In genomic region chr10:62640386-62640785, GRCh38 we compare ENCODE assay signal across 16 cellular contexts.
DNase-seq lines count a peak whose midpoint lies in the region; ATAC-seq and TF ChIP-seq lines count a peak whose summit lies in the region.
"Had no signal": no experiment of that assay in that cellular context is flagged by ENCODE, and none has a peak within 500 bp of the region (broad histone marks: within the 10 kb centered on the region; RNA-seq: fewer than 3 reads in every experiment).

No MANE protein-coding gene starts in this region.

- CTCF ChIA-PET in A673 (lab: Charles Lee) = no interaction called here

- no peak overlapping the region for H3K4me3 Mint-ChIP-seq in type B pancreatic cell
- H3K4me3 Mint-ChIP-seq: natural killer cell treated with Interleukin-12 subunit alpha and Interleukin-12 subunit beta and Interleukin-15 and Interleukin-18, amount 100 ng/mL, for 72 hours; stimulated activated naive CD8-positive, alpha-beta T cell treated with anti-CD3 and anti-CD28 coated beads, Interleukin-15, Interleukin-2, amounts not matched to agents 100 ng/mL and 50 ng/mL, for 24 hours had no signal

- intact Hi-C loops in A673 (cut with micrococcal nuclease; ENCODE audit: unreplicated experiment) = no loop called here

- H3K27me3 ChIP-seq in A673 (replicated peaks; ENCODE audit: insufficient read depth, low read depth, low read length, poor library complexity) (no peaks in the 10 kb centered on the region), RWPE2 (ENCODE audit: insufficient read depth, poor library complexity, severe bottlenecking) (no peaks in the 10 kb centered on the region), foreskin keratinocyte (no peaks in the 10 kb centered on the region)
- H3K27me3 ChIP-seq: Peyer's patch had no signal

- H3K4me1 Mint-ChIP-seq in type B pancreatic cell (ENCODE audit: unreplicated experiment) = no peaks in the 10 kb centered on the region

- peak; percentile 59 for DNase-seq in A673 (ENCODE audit: low spot score)
- DNase-seq in EH (ENCODE audit: low read depth) = peak; percentile 75
- no peak for DNase-seq in RWPE2 (ENCODE audit: low spot score)
- DNase-seq in foreskin keratinocyte = peak in 1 of 2 donors; percentile 9
- DNase-seq in NCI-H1436 treated with DMSO at 0.1 percent for 48 hours (lab: John Stamatoyannopoulos, UW) = no peak
- DNase-seq in type B pancreatic cell (ENCODE audit: extremely low spot score, unreplicated experiment) = no peak
- DNase-seq: activated effector memory CD4-positive, alpha-beta T cell treated with Interleukin-2 at 50 U/mL for 16 hours; NCI-H2029; NCI-H526; Peyer's patch; SW 1271 had no signal

- POLR2A ChIA-PET in A673 (lab: Charles Lee; ENCODE audit: low non-redundant PET) = no interaction called here

- TF ChIP-seq CTCF in A673 (conservative IDR thresholded peaks at IDR 0.05; ENCODE audit: low read depth, low read length) (no peak), RWPE2 (IDR thresholded peaks at IDR 0.05; ENCODE audit: poor library complexity, severe bottlenecking) (no peak), foreskin keratinocyte (conservative IDR thresholded peaks at IDR 0.05) (no peak), type B pancreatic cell (conservative IDR thresholded peaks at IDR 0.05) (no peak)

- H3K36me3 ChIP-seq in A673 (ENCODE audit: insufficient read depth, low read length, poor library complexity, severe bottlenecking) (no peaks in the 10 kb centered on the region), RWPE2 (ENCODE audit: low read depth) (no peaks in the 10 kb centered on the region)
- H3K36me3 ChIP-seq: Peyer's patch had no signal

- H3K4me3 ChIP-seq in A673 (ENCODE audit: low read depth, low read length, poor library complexity, severe bottlenecking) = no peak overlapping the region
- no peak overlapping the region for H3K4me3 ChIP-seq in RWPE2 (ENCODE audit: severe bottlenecking)
- H3K4me3 ChIP-seq: Peyer's patch had no signal

- no TSS peak for BruUV-seq in A673 (replicated peaks; lab: Mats Ljungman, UMichigan)

- no peaks in the 10 kb centered on the region for H3K36me3 Mint-ChIP-seq in type B pancreatic cell
- H3K36me3 Mint-ChIP-seq: natural killer cell treated with Interleukin-12 subunit alpha and Interleukin-12 subunit beta and Interleukin-15 and Interleukin-18, amount 100 ng/mL, for 72 hours had no signal

- H3K27ac ChIP-seq in A673 (ENCODE audit: low read depth, low read length, poor library complexity, severe bottlenecking) (no peak overlapping the region), RWPE2 (ENCODE audit: poor library complexity, severe bottlenecking) (no peak overlapping the region), foreskin keratinocyte (no peak overlapping the region)
- H3K27ac ChIP-seq: Peyer's patch had no signal

- no peaks in the 10 kb centered on the region for H3K9me3 Mint-ChIP-seq in type B pancreatic cell
- H3K9me3 Mint-ChIP-seq: natural killer cell treated with Interleukin-12 subunit alpha and Interleukin-12 subunit beta and Interleukin-15 and Interleukin-18, amount 100 ng/mL, for 72 hours; stimulated activated naive CD8-positive, alpha-beta T cell treated with anti-CD3 and anti-CD28 coated beads, Interleukin-15, Interleukin-2, amounts not matched to agents 100 ng/mL and 50 ng/mL, for 24 hours had no signal

- H3K9me3 ChIP-seq in A673 (ENCODE audit: low read depth, low read length, poor library complexity, severe bottlenecking) = no peaks in the 10 kb centered on the region
- H3K9me3 ChIP-seq in RWPE2 (ENCODE audit: severe bottlenecking) = no peaks in the 10 kb centered on the region
- H3K9me3 ChIP-seq: Peyer's patch had no signal

- H3K4me1 ChIP-seq in A673 (ENCODE audit: insufficient read depth, low read length, poor library complexity, severe bottlenecking) (no peaks in the 10 kb centered on the region), RWPE2 (ENCODE audit: insufficient read depth, poor library complexity, severe bottlenecking) (peaks cover 11% of the 10 kb centered on the region), foreskin keratinocyte (no peaks in the 10 kb centered on the region)

- ATAC-seq in RWPE2 (ENCODE audit: low read depth) = peak; percentile 21; the same call in 1 of the 3 replicates
- peak; percentile 33 for ATAC-seq in foreskin keratinocyte
- no peak for ATAC-seq in GM19351 (IDR thresholded peaks at IDR 0.05; ENCODE audit: unreplicated experiment)
- ATAC-seq in HG03342 (IDR thresholded peaks at IDR 0.05; ENCODE audit: unreplicated experiment) = no peak
- ATAC-seq: HCT116; natural killer cell treated with Interleukin-12 subunit alpha and Interleukin-12 subunit beta and Interleukin-15 and Interleukin-18, amount 100 ng/mL, for 72 hours had no signal

- H3K27ac Mint-ChIP-seq in type B pancreatic cell = no peak overlapping the region
- H3K27ac Mint-ChIP-seq: stimulated activated naive CD8-positive, alpha-beta T cell treated with anti-CD3 and anti-CD28 coated beads, Interleukin-15, Interleukin-2, amounts not matched to agents 100 ng/mL and 50 ng/mL, for 24 hours had no signal

- no peaks in the 10 kb centered on the region for H3K27me3 Mint-ChIP-seq in type B pancreatic cell
- H3K27me3 Mint-ChIP-seq: natural killer cell treated with Interleukin-12 subunit alpha and Interleukin-12 subunit beta and Interleukin-15 and Interleukin-18, amount 100 ng/mL, for 72 hours; stimulated activated naive CD8-positive, alpha-beta T cell treated with anti-CD3 and anti-CD28 coated beads, Interleukin-15, Interleukin-2, amounts not matched to agents 100 ng/mL and 50 ng/mL, for 24 hours had no signal

Comparison
In these comparisons a context has a peak if more than half of its experiments do, and no peak if none do; other contexts are left out.
1. DNase-seq: peak in A673 (single experiment) and EH (single experiment); none in RWPE2 (single experiment), NCI-H1436 treated with DMSO at 0.1 percent for 48 hours (single experiment) and type B pancreatic cell (single experiment).
2. ATAC-seq: peak in RWPE2 (single experiment) and foreskin keratinocyte (single experiment); none in GM19351 (single experiment) and HG03342 (single experiment).